27 cellular contexts compared by ENCODE assay signal in the genomic region with DNA sequence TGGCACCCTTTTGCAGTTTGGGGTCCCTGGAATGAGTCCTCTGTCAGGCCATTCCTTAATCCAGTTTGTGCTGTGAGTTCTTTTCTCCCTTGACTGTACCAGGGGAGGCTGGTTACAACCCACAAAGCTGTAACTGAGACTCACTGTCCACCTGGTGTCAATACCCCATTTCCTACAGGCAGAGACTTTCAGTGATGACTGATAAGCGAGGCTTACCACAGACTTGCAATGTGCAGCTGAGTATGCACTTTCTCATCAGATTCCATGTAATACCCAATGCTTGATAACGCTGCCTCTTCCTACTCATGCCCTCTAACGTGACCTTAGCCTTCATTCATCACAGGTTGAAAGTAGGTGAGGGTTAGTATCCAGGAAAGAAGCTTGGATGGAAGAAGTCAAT.
DNase-seq lines count a peak whose midpoint lies in the region; ATAC-seq, FAIRE-seq and TF ChIP-seq lines count a peak whose summit lies in the region.
"Had no signal": no experiment of that assay in that cellular context is flagged by ENCODE, and none has a peak within 500 bp of the region (broad histone marks: within the 10 kb centered on the region; RNA-seq: fewer than 3 reads in every experiment).

No MANE protein-coding gene starts in this region.

- no peaks in the 10 kb centered on the region for H3K9me3 ChIP-seq in K562 (replicated peaks; ENCODE audit: control insufficient read depth, insufficient read depth, low read depth, low read length)
- no peaks in the 10 kb centered on the region for H3K9me3 ChIP-seq in CD4-positive, alpha-beta T cell (ENCODE audit: control insufficient read depth, low read length)
- no peaks in the 10 kb centered on the region for H3K9me3 ChIP-seq in esophagus muscularis mucosa
- H3K9me3 ChIP-seq: A549; BLaER1 treated with 17β-estradiol and CSF1 and Interleukin-3, amounts not matched to agents 10 nM and 100 nM; Caco-2; MG63; SK-N-SH had no signal

- no peaks in the 10 kb centered on the region for H3K4me1 Mint-ChIP-seq in CD4-positive, alpha-beta T cell (ENCODE audit: low read depth)
- H3K4me1 Mint-ChIP-seq: CD4-positive, alpha-beta memory T cell had no signal

- WGBS in K562 (ENCODE audit: insufficient coverage, low coverage, missing lambda C conversion rate), result 0% methylated on average over 3 of the region's 3 CpGs
- WGBS in esophagus muscularis mucosa, result 79% methylated on average over 3 of the region's 3 CpGs

- DNase-seq in LHCN-M2 (ENCODE audit: low read depth) (peak; percentile 33), K562 (ENCODE audit: extremely low read depth in 1 of 4, low spot score in 3 of 4) (no peak), renal cortical epithelial cell (ENCODE audit: low read depth) (peak; percentile 13), ecto neural progenitor cell (ENCODE audit: low spot score) (no peak), esophagus muscularis mucosa (ENCODE audit: extremely low spot score) (no peak), HT-29 (ENCODE audit: low spot score) (no peak)
- no peak for DNase-seq in CD4-positive, alpha-beta T cell
- DNase-seq: AML-193; Caco-2; CD4-positive, alpha-beta memory T cell; HCEC 1CT; KBM-7; MG63; NCI-H1092; NCI-H1417 treated with DMSO at 0.1 percent for 48 hours; NCI-H1694 treated with DMSO at 0.1 percent for 48 hours; NCI-H2081; NCI-H524; NCI-H748 treated with DMSO at 0.1 percent for 48 hours; PC-3; SK-N-SH had no signal

- H3K4me3 Mint-ChIP-seq in CD4-positive, alpha-beta T cell, result no peak overlapping the region
- H3K4me3 Mint-ChIP-seq: CD4-positive, alpha-beta memory T cell had no signal

- H3K4me1 ChIP-seq in K562 (replicated peaks in 1 of 2; ENCODE audit: control insufficient read depth in 2 of 2, insufficient read depth in 2 of 2, low read length in 2 of 2), result no peaks in the 10 kb centered on the region
- H3K4me1 ChIP-seq in esophagus muscularis mucosa, result no peaks in the 10 kb centered on the region
- H3K4me1 ChIP-seq: A549, Caco-2 had no signal

- BruUV-seq in K562 (replicated peaks; lab: Mats Ljungman, UMichigan), result no TSS peak

- H3K4me3 ChIP-seq in K562 (no peak overlapping the region), esophagus muscularis mucosa (no peak overlapping the region)
- H3K4me3 ChIP-seq: A549; BLaER1 treated with 17β-estradiol and CSF1 and Interleukin-3, amounts not matched to agents 10 nM and 100 nM; MG63 had no signal

- no peak for TF ChIP-seq CTCF in K562 (IDR thresholded peaks at IDR 0.05 in 2 of 3, conservative IDR thresholded peaks at IDR 0.05 in 1 of 3; ENCODE audit: insufficient read depth in 2 of 3, low read depth in 1 of 3, low read length in 3 of 3)
- no peak for TF ChIP-seq CTCF in CD4-positive, alpha-beta T cell (IDR thresholded peaks at IDR 0.05)
- TF ChIP-seq CTCF in esophagus muscularis mucosa (IDR thresholded peaks at IDR 0.05), result no peak

- TF ChIP-seq POLR2A in K562 (conservative IDR thresholded peaks at IDR 0.05), result no peak
- TF ChIP-seq POLR2A in esophagus muscularis mucosa (IDR thresholded peaks at IDR 0.05; ENCODE audit: low read depth), result no peak

- no peak overlapping the region for H3K27ac Mint-ChIP-seq in CD4-positive, alpha-beta T cell
- H3K27ac Mint-ChIP-seq: CD4-positive, alpha-beta memory T cell had no signal

- peak; percentile 80 for ATAC-seq in HG02981 (IDR thresholded peaks at IDR 0.05; ENCODE audit: unreplicated experiment)
- no peak for ATAC-seq in K562
- ATAC-seq in CD4-positive, alpha-beta T cell (ENCODE audit: poor library complexity), result no peak
- ATAC-seq: A549, PC-3 had no signal

- no peak overlapping the region for H3K27ac ChIP-seq in K562 (ENCODE audit: extremely low read depth, low read depth, low read length)
- no peak overlapping the region for H3K27ac ChIP-seq in CD4-positive, alpha-beta T cell (ENCODE audit: low read depth, low read length)
- H3K27ac ChIP-seq in esophagus muscularis mucosa (replicated peaks in 1 of 4), result no peak overlapping the region
- H3K27ac ChIP-seq: A549; BLaER1 treated with 17β-estradiol and CSF1 and Interleukin-3, amounts not matched to agents 10 nM and 100 nM had no signal

- TF ChIP-seq RAD21 in K562 (CRISPR knock-in tag; conservative IDR thresholded peaks at IDR 0.05 in 1 of 2, IDR thresholded peaks at IDR 0.05 in 1 of 2), result no peak

- H3K9me1 ChIP-seq in K562 (ENCODE audit: control insufficient read depth, insufficient read depth, low read length), result no peaks in the 10 kb centered on the region

- POLR2A ChIA-PET in K562 (lab: Yijun Ruan, JAX), result no interaction called here
- POLR2A ChIA-PET in CD4-positive, alpha-beta T cell (lab: Charles Lee), result no interaction called here

- H3K4me2 ChIP-seq in K562 (ENCODE audit: insufficient read depth, low read length), result no peak overlapping the region
- H3K4me2 ChIP-seq: A549; BLaER1 treated with 17β-estradiol and CSF1 and Interleukin-3, amounts not matched to agents 10 nM and 100 nM; SK-N-SH had no signal

- intact Hi-C loops in K562 (cut with micrococcal nuclease) (no loop called here), esophagus muscularis mucosa (cut with DNase I) (no loop called here)
- intact Hi-C loops in CD4-positive, alpha-beta T cell (cut with DNase I, micrococcal nuclease), result no loop called here

- no peaks in the 10 kb centered on the region for H3K36me3 Mint-ChIP-seq in CD4-positive, alpha-beta T cell (ENCODE audit: low read depth)
- H3K36me3 Mint-ChIP-seq: CD4-positive, alpha-beta memory T cell had no signal

- H3K27me3 Mint-ChIP-seq in CD4-positive, alpha-beta T cell, result no peaks in the 10 kb centered on the region

- no peak overlapping the region for H3K9ac ChIP-seq in K562 (ENCODE audit: insufficient read depth in 1 of 2, low read depth in 2 of 2, low read length in 2 of 2)
- H3K9ac ChIP-seq: BLaER1 treated with 17β-estradiol and CSF1 and Interleukin-3, amounts not matched to agents 10 nM and 100 nM; SK-N-SH had no signal

- H2AFZ ChIP-seq in K562 (ENCODE audit: low read depth, low read length), result no peak overlapping the region

- FAIRE-seq in K562 (lab: Jason Lieb, UNC), result no peak
- FAIRE-seq: A549, G401.6, H1, HTR-8/SVneo had no signal

- H3K79me2 ChIP-seq in K562 (ENCODE audit: control insufficient read depth, insufficient read depth, low read length), result no peaks in the 10 kb centered on the region

- H4K20me1 ChIP-seq in K562 (replicated peaks; ENCODE audit: control insufficient read depth, insufficient read depth, low read length), result no peaks in the 10 kb centered on the region
- H4K20me1 ChIP-seq: BLaER1 treated with 17β-estradiol and CSF1 and Interleukin-3, amounts not matched to agents 10 nM and 100 nM had no signal

- H3K36me3 ChIP-seq in K562 (ENCODE audit: control insufficient read depth, insufficient read depth, low read length), result no peaks in the 10 kb centered on the region
- H3K36me3 ChIP-seq in esophagus muscularis mucosa, result no peaks in the 10 kb centered on the region
- H3K36me3 ChIP-seq: BLaER1 treated with 17β-estradiol and CSF1 and Interleukin-3, amounts not matched to agents 10 nM and 100 nM; MG63 had no signal

- in situ Hi-C loops in K562 (cut with MboI), result no loop called here

- peaks cover 0 to 8% of the 10 kb centered on the region in 2 experiments; a peak in 1 of 5 replicates for H3K27me3 ChIP-seq in K562 (ENCODE audit: control insufficient read depth in 2 of 2, insufficient read depth in 2 of 2, low read length in 2 of 2)
- no peaks in the 10 kb centered on the region for H3K27me3 ChIP-seq in CD4-positive, alpha-beta T cell (ENCODE audit: control insufficient read depth, insufficient read depth, low read length)
- no peaks in the 10 kb centered on the region for H3K27me3 ChIP-seq in esophagus muscularis mucosa
- H3K27me3 ChIP-seq: BLaER1 treated with 17β-estradiol and CSF1 and Interleukin-3, amounts not matched to agents 10 nM and 100 nM; MG63 had no signal

- no peak for TF ChIP-seq EP300 in K562 (IDR thresholded peaks at IDR 0.05; ENCODE audit: low read length)
- TF ChIP-seq EP300 in esophagus muscularis mucosa (IDR thresholded peaks at IDR 0.05), result no peak

- CTCF ChIA-PET in K562 (lab: Yijun Ruan, JAX; ENCODE audit: low intra/inter-chr PET ratio), result no interaction called here
- CTCF ChIA-PET in CD4-positive, alpha-beta T cell (lab: Charles Lee), result no interaction called here

- H3K9me3 Mint-ChIP-seq in CD4-positive, alpha-beta T cell, result peaks cover 2% of the 10 kb centered on the region

TF ChIP-seq in K562, 482 proteins besides CTCF, POLR2A, EP300 and RAD21:
- no peak for TF ChIP-seq ZNF263 (CRISPR knock-in tag; IDR thresholded peaks at IDR 0.05; ENCODE audit: borderline replicate concordance)
- peak; percentile 23; the same call in 1 of the 2 replicates for TF ChIP-seq ZNF316 (IDR thresholded peaks at IDR 0.05)

Comparison
In these comparisons a context has a peak if more than half of its experiments do, and no peak if none do; other contexts are left out.
1. DNase-seq: peak in LHCN-M2 (single experiment) and renal cortical epithelial cell (single experiment); none in K562 (0 of 4), CD4-positive, alpha-beta T cell (0 of 10), ecto neural progenitor cell (single experiment), esophagus muscularis mucosa (single experiment) and HT-29 (single experiment).